ENCODE assay signal across 8 cellular contexts in genomic region chr21:36630485-36631206, GRCh38.
DNase-seq lines count a peak whose midpoint lies in the region; ATAC-seq, FAIRE-seq and TF ChIP-seq lines count a peak whose summit lies in the region.

No MANE protein-coding gene starts in this region.

- peaks cover 53% of the 10 kb centered on the region for H3K27me3 ChIP-seq in gastroesophageal sphincter

- FAIRE-seq in RCC 7860 (lab: Jason Lieb, UNC), result no peak

- peak; percentile 27 to 59 (median 38) for TF ChIP-seq CTCF in gastroesophageal sphincter (IDR thresholded peaks at IDR 0.05)

- H3K36me3 Mint-ChIP-seq in activated T-cell treated with anti-CD3 and anti-CD28 coated beads, Interleukin-2, amount 50 U/mL, for 72 hours (ENCODE audit: insufficient read depth in 2 of 2), result peaks cover 0 to 2% of the 10 kb centered on the region in 2 donors

- H3K27ac ChIP-seq in gastroesophageal sphincter, result no peak overlapping the region

- no peaks in the 10 kb centered on the region for H3K27me3 Mint-ChIP-seq in activated T-cell treated with anti-CD3 and anti-CD28 coated beads, Interleukin-2, amount 50 U/mL, for 72 hours (ENCODE audit: low read depth)

- 36 to 42% methylated on average over 5 to 13 of the region's 19 CpGs for whole genome bisulfite sequencing in gastroesophageal sphincter (ENCODE audit: low coverage in 1 of 2), 2 donors

- ATAC-seq in activated T-cell treated with anti-CD3 and anti-CD28 coated beads, Interleukin-2, amount 50 U/mL, for 72 hours (replicated peaks in 1 of 2), result peak in 1 of 2 donors; percentile 39
- ATAC-seq in gastroesophageal sphincter (no peak), GM18505 (IDR thresholded peaks at IDR 0.05; ENCODE audit: unreplicated experiment) (no peak), HG03457 (IDR thresholded peaks at IDR 0.05; ENCODE audit: unreplicated experiment) (no peak)

- no peaks in the 10 kb centered on the region for H3K4me1 Mint-ChIP-seq in activated T-cell treated with anti-CD3 and anti-CD28 coated beads, Interleukin-2, amount 50 U/mL, for 72 hours (ENCODE audit: low read depth)

- DNase-seq in CMK (ENCODE audit: low read depth), result peak; percentile 39
- peak; percentile 19 for DNase-seq in HS-27A (ENCODE audit: low read depth)
- DNase-seq in RCC 7860 (ENCODE audit: low spot score), result peak; percentile 23
- DNase-seq in activated T-cell treated with anti-CD3 and anti-CD28 coated beads, Interleukin-2, amount 50 U/mL, for 72 hours, result peak; percentile 67 to 73
- DNase-seq in retina, result peak; percentile 55

- no peak for TF ChIP-seq EP300 in gastroesophageal sphincter (IDR thresholded peaks at IDR 0.05)

- peaks cover 0 to 12% (median 0%) of the 10 kb centered on the region in 3 donors for H3K9me3 ChIP-seq in gastroesophageal sphincter

- peaks cover 0 to 2% of the 10 kb centered on the region in 2 donors for H3K9me3 Mint-ChIP-seq in activated T-cell treated with anti-CD3 and anti-CD28 coated beads, Interleukin-2, amount 50 U/mL, for 72 hours

- no peaks in the 10 kb centered on the region for H3K36me3 ChIP-seq in gastroesophageal sphincter

- H3K27ac Mint-ChIP-seq in activated T-cell treated with anti-CD3 and anti-CD28 coated beads, Interleukin-2, amount 50 U/mL, for 72 hours, result no peak overlapping the region

- H3K4me1 ChIP-seq in gastroesophageal sphincter, result no peaks in the 10 kb centered on the region

- no peak overlapping the region for H3K4me3 Mint-ChIP-seq in activated T-cell treated with anti-CD3 and anti-CD28 coated beads, Interleukin-2, amount 50 U/mL, for 72 hours

- H3K4me3 ChIP-seq in gastroesophageal sphincter, result no peak overlapping the region

- TF ChIP-seq POLR2A in gastroesophageal sphincter (IDR thresholded peaks at IDR 0.05), result no peak
- no peak for TF ChIP-seq POLR2A in GM18505 (IDR thresholded peaks at IDR 0.05; ENCODE audit: borderline replicate concordance, extremely low read depth, insufficient read depth, insufficient read length)

Comparison
In these comparisons a context has a peak if more than half of its experiments do, and no peak if none do; other contexts are left out.
1. DNase-seq: peak in every context shown above with its lines; median percentile 70 in activated T-cell treated with anti-CD3 and anti-CD28 coated beads, Interleukin-2, amount 50 U/mL, for 72 hours; 55 in retina; 39 in CMK; 23 in RCC 7860; 19 in HS-27A.